In genomic region chr5:172915514-172915913, GRCh38 we compare ENCODE assay signal across 17 cellular contexts. TPM values are rescaled to one million over a fixed set of nuclear protein-coding genes. Genes with fewer than 3 reads are reported as not detected.
DNase-seq lines count a peak whose midpoint lies in the region; ATAC-seq, FAIRE-seq and TF ChIP-seq lines count a peak whose summit lies in the region.
"Had no signal": no experiment of that assay in that cellular context is flagged by ENCODE, and none has a peak within 500 bp of the region (broad histone marks: within the 10 kb centered on the region; RNA-seq: fewer than 3 reads in every experiment).

No MANE protein-coding gene starts in this region.

- peaks cover 84% of the 10 kb centered on the region for H4K20me1 ChIP-seq in BLaER1

- H3K4me2 ChIP-seq in A549 (no peak overlapping the region), BLaER1 (0 out of 2 replicates have a peak overlapping the region, but pooled peaks have one; percentile 73)
- H3K4me2 ChIP-seq: GM23338 had no signal

- H3K9me3 ChIP-seq in A549 = no peaks in the 10 kb centered on the region
- H3K9me3 ChIP-seq in BLaER1 = no peaks in the 10 kb centered on the region
- H3K9me3 ChIP-seq: BLaER1 treated with 17β-estradiol and CSF1 and Interleukin-3, amounts not matched to agents 10 nM and 100 nM had no signal

- CTCF ChIA-PET in A549 (lab: Yijun Ruan, JAX) (interaction anchor here (0.7 to 4.2 kb wide), 8 partner anchors 10 to 208 kb away, joined by 3 to 30 read pairs (median 4); partner anchors contain the start of gene RPL26L1), RWPE1 (lab: Yijun Ruan, JAX) (interaction anchor here (1.2 to 1.8 kb wide), 2 partner anchors 17 to 200 kb away, joined by 3 to 5 read pairs; no protein-coding TSS in a partner anchor)

- H3K4me1 ChIP-seq in A549 = peaks cover 60% of the 10 kb centered on the region
- H3K4me1 ChIP-seq in BLaER1 = peaks cover 61% of the 10 kb centered on the region

- H3K27me3 ChIP-seq in BLaER1 = no peaks in the 10 kb centered on the region
- H3K27me3 ChIP-seq: BLaER1 treated with 17β-estradiol and CSF1 and Interleukin-3, amounts not matched to agents 10 nM and 100 nM had no signal

- 0 out of 2 replicates have a peak overlapping the region, but pooled peaks have one; percentile 32 for H3K9ac ChIP-seq in BLaER1

- H3K36me3 Mint-ChIP-seq in naive thymus-derived CD8-positive, alpha-beta T cell = peaks cover 0 to 53% (median 11%) of the 10 kb centered on the region in 3 donors

- H3K27ac Mint-ChIP-seq in naive thymus-derived CD8-positive, alpha-beta T cell = peak overlapping the region in 6 of 10 donors; percentile 39 to 80 (median 62)
- H3K27ac Mint-ChIP-seq: GM23338 had no signal

- POLR2A ChIA-PET in A549 (lab: Yijun Ruan, JAX) = no interaction called here
- POLR2A ChIA-PET in RWPE1 (lab: Yijun Ruan, JAX; ENCODE audit: low non-redundant PET) = no interaction called here
- POLR2A ChIA-PET in naive thymus-derived CD8-positive, alpha-beta T cell (lab: Charles Lee) = interaction anchor here (0.7 to 1.0 kb wide), 2 partner anchors 145 to 422 kb away, joined by 3 read pairs; partner anchors contain the start of gene DUSP1

- H3K9me3 Mint-ChIP-seq in naive thymus-derived CD8-positive, alpha-beta T cell = no peaks in the 10 kb centered on the region
- H3K9me3 Mint-ChIP-seq: CD4-positive, CD25-positive, alpha-beta regulatory T cell; GM23338 had no signal

- H3K4me3 ChIP-seq in A549 (no peak overlapping the region), BLaER1 (no peak overlapping the region)
- H3K4me3 ChIP-seq: BLaER1 treated with 17β-estradiol and CSF1 and Interleukin-3, amounts not matched to agents 10 nM and 100 nM; GM12878; GM23338 had no signal

- no peak overlapping the region for H3K4me3 Mint-ChIP-seq in naive thymus-derived CD8-positive, alpha-beta T cell
- H3K4me3 Mint-ChIP-seq: CD4-positive, CD25-positive, alpha-beta regulatory T cell; GM23338 had no signal

- no peak for FAIRE-seq in A549 (lab: Jason Lieb, UNC)
- FAIRE-seq: GM12878, GM18507, HTR-8/SVneo had no signal

- H3K4me1 Mint-ChIP-seq in naive thymus-derived CD8-positive, alpha-beta T cell = peaks cover 13 to 40% (median 29%) of the 10 kb centered on the region in 4 donors
- H3K4me1 Mint-ChIP-seq: GM23338 had no signal

- TF ChIP-seq RAD21 in A549 (conservative IDR thresholded peaks at IDR 0.05 in 1 of 2, IDR thresholded peaks at IDR 0.05 in 1 of 2) = no peak

- no peak for TF ChIP-seq POLR2A in A549 (IDR thresholded peaks at IDR 0.05; ENCODE audit: low read length)

- no peak for DNase-seq in A549 (ENCODE audit: low read depth in 1 of 2, low spot score in 1 of 2)
- no peak for DNase-seq in RWPE1 (ENCODE audit: low spot score)
- no peak for DNase-seq in naive thymus-derived CD8-positive, alpha-beta T cell
- DNase-seq in NCI-H2107 treated with DMSO at 0.1 percent for 48 hours (lab: John Stamatoyannopoulos, UW; ENCODE audit: unreplicated experiment) = no peak
- DNase-seq in occipital lobe (lab: John Stamatoyannopoulos, UW) = no peak
- DNase-seq: CD4-positive, CD25-positive, alpha-beta regulatory T cell; DMS79; H7; KBM-7 had no signal

- TF ChIP-seq EP300 in A549 (IDR thresholded peaks at IDR 0.05) = no peak

- H3K27ac ChIP-seq in A549 = peak overlapping the region; percentile 98 to 100
- 0 out of 2 replicates have a peak overlapping the region, but pooled peaks have one; percentile 12 for H3K27ac ChIP-seq in BLaER1
- H3K27ac ChIP-seq in RWPE1 = peak overlapping the region; percentile 34

- H3K36me3 ChIP-seq in BLaER1 = peaks cover 98% of the 10 kb centered on the region

- ATAC-seq in A549 (no peak), HG03460 (IDR thresholded peaks at IDR 0.05; ENCODE audit: unreplicated experiment) (no peak), HG03196 (IDR thresholded peaks at IDR 0.05; ENCODE audit: unreplicated experiment) (no peak)
- no peak for ATAC-seq in naive thymus-derived CD8-positive, alpha-beta T cell
- ATAC-seq: GM12878, GM23338 had no signal

- no peak for TF ChIP-seq CTCF in A549 (IDR thresholded peaks at IDR 0.05)
- TF ChIP-seq CTCF in RWPE1 (conservative IDR thresholded peaks at IDR 0.05; ENCODE audit: low read depth) = no peak

- 90% methylated on average over 10 of the region's 10 CpGs for WGBS in A549 (ENCODE audit: missing lambda C conversion rate)

- no peaks in the 10 kb centered on the region for H3K27me3 Mint-ChIP-seq in naive thymus-derived CD8-positive, alpha-beta T cell
- H3K27me3 Mint-ChIP-seq: CD4-positive, CD25-positive, alpha-beta regulatory T cell had no signal

TF ChIP-seq in A549, 52 proteins besides CTCF, POLR2A, EP300 and RAD21:
- peak; percentile 84 for TF ChIP-seq ZFP36 (IDR thresholded peaks at IDR 0.05; ENCODE audit: borderline replicate concordance, partially characterized antibody)
- TF ChIP-seq JUN (IDR thresholded peaks at IDR 0.05) = peak in 1 of 2 experiments; percentile 36; a peak in 2 of 5 replicates
- TF ChIP-seq EHMT2 (IDR thresholded peaks at IDR 0.05; ENCODE audit: low read depth) = no peak

RNA-seq across cellular contexts. Expression of gene RPL26L1, which starts 43.7 kb away (rescaled TPM):
- polyA plus RNA-seq in A549 (2011; rRNA removed) = 109 and 157 TPM in 2 replicates
- 170 and 222 TPM in 2 replicates for polyA plus RNA-seq in A549 (2012; cell fraction: cytosol; rRNA removed)
- 83.2 and 128 TPM in 2 replicates for polyA plus RNA-seq in A549 (2012; cell fraction: nucleus; rRNA removed)
- polyA plus RNA-seq in A549 (2017; fragmentation: RNase III; extraction: RNeasy Plus Mini Kit Qiagen cat#74134 plus additional on column Dnase treatment) = 146 to 160 TPM (median 150 TPM) in 3 replicates
- 62.0 and 65.1 TPM in 2 replicates for polyA minus RNA-seq in A549 (2011; rRNA and poly(A)+ RNA removed)
- 10 to 100 TPM; 15.7 to 16.5 TPM for total RNA-seq in naive thymus-derived CD8-positive, alpha-beta T cell
- polyA plus RNA-seq in naive thymus-derived CD8-positive, alpha-beta T cell = 10 to 100 TPM; 38.2 to 42.1 (median 40.3) TPM
- 29.8 TPM for total RNA-seq in occipital lobe

Comparison
In these comparisons a context has a peak if more than half of its experiments do, and no peak if none do; other contexts are left out.
1. H3K27ac ChIP-seq: peak in every context shown above with its lines; median percentile 99 in A549; 34 in RWPE1; 12 in BLaER1.